In the genomic region with DNA sequence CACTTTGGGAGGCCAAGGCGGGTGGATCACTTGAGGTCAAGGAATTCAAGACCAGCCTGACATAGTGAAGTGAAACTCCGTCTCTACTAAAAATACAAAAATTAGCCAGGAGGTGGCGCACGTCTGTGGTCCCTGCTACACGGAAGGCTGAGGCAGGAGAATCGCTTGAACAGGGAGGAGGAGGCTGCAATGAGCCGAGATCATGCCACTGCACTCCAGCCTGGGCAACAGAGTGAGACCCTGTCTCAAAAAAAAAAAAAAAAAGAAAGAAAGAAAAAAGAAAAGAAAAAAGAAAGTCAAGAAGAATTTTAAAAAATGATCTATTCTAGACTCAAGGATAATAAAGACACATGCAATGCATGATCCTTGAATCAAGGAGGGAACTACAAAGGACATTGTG, we compare ENCODE assay signal across 1 cellular context.
TF ChIP-seq lines count a peak whose summit lies in the region.

No MANE protein-coding gene starts in this region.

TF ChIP-seq in GM23338, 12 proteins besides CTCF, POLR2A, EP300 and RAD21 (continued from another document):
- TF ChIP-seq, protein P1, sequence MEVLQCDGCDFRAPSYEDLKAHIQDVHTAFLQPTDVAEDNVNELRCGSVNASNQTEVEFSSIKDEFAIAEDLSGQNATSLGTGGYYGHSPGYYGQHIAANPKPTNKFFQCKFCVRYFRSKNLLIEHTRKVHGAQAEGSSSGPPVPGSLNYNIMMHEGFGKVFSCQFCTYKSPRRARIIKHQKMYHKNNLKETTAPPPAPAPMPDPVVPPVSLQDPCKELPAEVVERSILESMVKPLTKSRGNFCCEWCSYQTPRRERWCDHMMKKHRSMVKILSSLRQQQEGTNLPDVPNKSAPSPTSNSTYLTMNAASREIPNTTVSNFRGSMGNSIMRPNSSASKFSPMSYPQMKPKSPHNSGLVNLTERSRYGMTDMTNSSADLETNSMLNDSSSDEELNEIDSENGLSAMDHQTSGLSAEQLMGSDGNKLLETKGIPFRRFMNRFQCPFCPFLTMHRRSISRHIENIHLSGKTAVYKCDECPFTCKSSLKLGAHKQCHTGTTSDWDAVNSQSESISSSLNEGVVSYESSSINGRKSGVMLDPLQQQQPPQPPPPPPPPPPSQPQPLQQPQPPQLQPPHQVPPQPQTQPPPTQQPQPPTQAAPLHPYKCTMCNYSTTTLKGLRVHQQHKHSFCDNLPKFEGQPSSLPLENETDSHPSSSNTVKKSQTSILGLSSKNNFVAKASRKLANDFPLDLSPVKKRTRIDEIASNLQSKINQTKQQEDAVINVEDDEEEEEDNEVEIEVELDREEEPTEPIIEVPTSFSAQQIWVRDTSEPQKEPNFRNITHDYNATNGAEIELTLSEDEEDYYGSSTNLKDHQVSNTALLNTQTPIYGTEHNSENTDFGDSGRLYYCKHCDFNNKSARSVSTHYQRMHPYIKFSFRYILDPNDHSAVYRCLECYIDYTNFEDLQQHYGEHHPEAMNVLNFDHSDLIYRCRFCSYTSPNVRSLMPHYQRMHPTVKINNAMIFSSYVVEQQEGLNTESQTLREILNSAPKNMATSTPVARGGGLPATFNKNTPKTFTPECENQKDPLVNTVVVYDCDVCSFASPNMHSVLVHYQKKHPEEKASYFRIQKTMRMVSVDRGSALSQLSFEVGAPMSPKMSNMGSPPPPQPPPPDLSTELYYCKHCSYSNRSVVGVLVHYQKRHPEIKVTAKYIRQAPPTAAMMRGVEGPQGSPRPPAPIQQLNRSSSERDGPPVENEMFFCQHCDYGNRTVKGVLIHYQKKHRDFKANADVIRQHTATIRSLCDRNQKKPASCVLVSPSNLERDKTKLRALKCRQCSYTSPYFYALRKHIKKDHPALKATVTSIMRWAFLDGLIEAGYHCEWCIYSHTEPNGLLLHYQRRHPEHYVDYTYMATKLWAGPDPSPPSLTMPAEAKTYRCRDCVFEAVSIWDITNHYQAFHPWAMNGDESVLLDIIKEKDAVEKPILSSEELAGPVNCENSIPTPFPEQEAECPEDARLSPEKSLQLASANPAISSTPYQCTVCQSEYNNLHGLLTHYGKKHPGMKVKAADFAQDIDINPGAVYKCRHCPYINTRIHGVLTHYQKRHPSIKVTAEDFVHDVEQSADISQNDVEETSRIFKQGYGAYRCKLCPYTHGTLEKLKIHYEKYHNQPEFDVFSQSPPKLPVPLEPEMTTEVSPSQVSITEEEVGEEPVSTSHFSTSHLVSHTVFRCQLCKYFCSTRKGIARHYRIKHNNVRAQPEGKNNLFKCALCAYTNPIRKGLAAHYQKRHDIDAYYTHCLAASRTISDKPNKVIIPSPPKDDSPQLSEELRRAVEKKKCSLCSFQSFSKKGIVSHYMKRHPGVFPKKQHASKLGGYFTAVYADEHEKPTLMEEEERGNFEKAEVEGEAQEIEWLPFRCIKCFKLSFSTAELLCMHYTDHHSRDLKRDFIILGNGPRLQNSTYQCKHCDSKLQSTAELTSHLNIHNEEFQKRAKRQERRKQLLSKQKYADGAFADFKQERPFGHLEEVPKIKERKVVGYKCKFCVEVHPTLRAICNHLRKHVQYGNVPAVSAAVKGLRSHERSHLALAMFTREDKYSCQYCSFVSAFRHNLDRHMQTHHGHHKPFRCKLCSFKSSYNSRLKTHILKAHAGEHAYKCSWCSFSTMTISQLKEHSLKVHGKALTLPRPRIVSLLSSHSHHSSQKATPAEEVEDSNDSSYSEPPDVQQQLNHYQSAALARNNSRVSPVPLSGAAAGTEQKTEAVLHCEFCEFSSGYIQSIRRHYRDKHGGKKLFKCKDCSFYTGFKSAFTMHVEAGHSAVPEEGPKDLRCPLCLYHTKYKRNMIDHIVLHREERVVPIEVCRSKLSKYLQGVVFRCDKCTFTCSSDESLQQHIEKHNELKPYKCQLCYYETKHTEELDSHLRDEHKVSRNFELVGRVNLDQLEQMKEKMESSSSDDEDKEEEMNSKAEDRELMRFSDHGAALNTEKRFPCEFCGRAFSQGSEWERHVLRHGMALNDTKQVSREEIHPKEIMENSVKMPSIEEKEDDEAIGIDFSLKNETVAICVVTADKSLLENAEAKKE (CRISPR knock-in tag; IDR thresholded peaks at IDR 0.05): peak; percentile 72; the same call in 1 of the 2 replicates
TF ChIP-seq in GM23338: peak in this region for 2; not testable (repeated sequence) for 10.
